23 cellular contexts compared by ENCODE assay signal in the genomic region with DNA sequence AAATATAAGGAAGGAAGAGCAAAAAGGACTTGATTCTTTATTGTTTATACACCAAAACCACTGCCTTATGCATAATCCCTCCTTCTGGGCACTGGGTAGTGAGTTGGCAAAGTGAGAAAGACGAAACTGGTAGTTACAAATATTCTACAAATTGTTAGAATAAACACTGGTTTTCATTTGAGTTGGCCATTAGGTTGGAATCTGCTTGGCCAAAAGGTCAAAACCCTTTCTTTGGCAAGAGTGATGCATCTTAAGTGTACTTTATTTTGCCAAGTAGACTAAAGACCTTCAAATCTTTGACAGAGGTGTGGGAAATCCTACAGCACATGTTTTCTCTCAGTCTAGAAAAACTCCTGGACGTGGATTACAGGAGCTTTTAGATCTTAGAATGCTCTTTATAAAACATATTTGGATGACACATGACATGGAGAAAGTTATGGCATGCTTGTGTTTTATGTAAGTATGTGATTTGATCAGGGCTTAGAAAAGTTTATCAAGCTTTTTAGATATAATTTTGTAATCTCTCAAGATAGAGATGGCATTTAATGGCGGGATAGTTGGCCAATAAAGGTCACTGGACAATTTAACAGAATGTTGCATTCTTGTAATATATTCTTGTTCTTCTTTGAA.
"Had no signal": no experiment of that assay in that cellular context is flagged by ENCODE, and none has a peak within 500 bp of the region (broad histone marks: within the 10 kb centered on the region; RNA-seq: fewer than 3 reads in every experiment).

No MANE protein-coding gene starts in this region.

- H3K27me3 ChIP-seq: Peyer's patch, SJCRH30 had no signal

- ATAC-seq: K562, Right ventricle myocardium inferior, T-cell had no signal

- H3K27ac Mint-ChIP-seq: T-cell had no signal

- H3K4me3 Mint-ChIP-seq: IgD-negative memory B cell, T-cell had no signal

- H3K4me2 ChIP-seq: KMS-11 had no signal

- H3K27ac ChIP-seq: HL-60, KMS-11, Peyer's patch, SJCRH30 had no signal

- DNase-seq: Kasumi-1, NCI-H1092, NCI-H1105 treated with DMSO at 0.1 percent for 48 hours, NCI-H1417 treated with DMSO at 0.1 percent for 48 hours, NCI-H146, NCI-H1694 treated with DMSO at 0.1 percent for 48 hours, NCI-H1930, NCI-H2081, NCI-H2107, NCI-H2227 treated with DMSO at 0.1 percent for 48 hours, NCI-H524 treated with DMSO at 0.1 percent for 48 hours, NCI-H69, NCI-H774, Peyer's patch, SHP77 treated with DMSO at 0.1 percent for 48 hours, SJCRH30, SW 1271, T-cell had no signal

- H3K4me3 ChIP-seq: K562, Peyer's patch, SJCRH30 had no signal

- H3K36me3 Mint-ChIP-seq: IgD-negative memory B cell, T-cell had no signal

- H3K9ac ChIP-seq: KMS-11 had no signal

- H3K9me3 ChIP-seq: Peyer's patch, SJCRH30 had no signal

- H3K36me3 ChIP-seq: Peyer's patch, SJCRH30 had no signal
